ENCODE assay signal across 8 cellular contexts in genomic region chr9:35813434-35814105, GRCh38. TPM values are rescaled to one million over a fixed set of nuclear protein-coding genes. Genes with fewer than 3 reads are reported as not detected.
DNase-seq lines count a peak whose midpoint lies in the region; ATAC-seq and TF ChIP-seq lines count a peak whose summit lies in the region.

No MANE protein-coding gene starts in this region.

- ATAC-seq in heart left ventricle (no peak), Right ventricle myocardium superior (ENCODE audit: poor library complexity) (no peak), foreskin keratinocyte (no peak), GM18861 (IDR thresholded peaks at IDR 0.05; ENCODE audit: unreplicated experiment) (no peak)

- H3K4me1 ChIP-seq in heart left ventricle (peaks cover 5 to 40% (median 31%) of the 10 kb centered on the region in 12 donors), foreskin keratinocyte (no peaks in the 10 kb centered on the region), skeletal muscle satellite cell (ENCODE audit: control insufficient read depth, insufficient read depth, low read length) (peaks cover 21% of the 10 kb centered on the region)

- H3K4me3 ChIP-seq in heart left ventricle (peak overlapping the region in 6 of 12 donors; percentile 67 to 98 (median 85)), SU-DHL-6 (ENCODE audit: insufficient read depth, low read length, poor library complexity, severe bottlenecking) (peak overlapping the region; percentile 64), skeletal muscle satellite cell (ENCODE audit: low read length) (no peak overlapping the region)

- TF ChIP-seq CTCF in heart left ventricle (IDR thresholded peaks at IDR 0.05) (peak in 4 of 12 donors; percentile 21 to 32 (median 28)), SU-DHL-6 (IDR thresholded peaks at IDR 0.05; ENCODE audit: insufficient read depth, low read length, poor library complexity, severe bottlenecking) (no peak), foreskin keratinocyte (conservative IDR thresholded peaks at IDR 0.05) (peak; percentile 58)

- intact Hi-C loops in heart left ventricle (cut with DNase I) = loop anchor here in 5 of 10 donors (2.0 to 10.0 kb wide), 4 partner anchors 23 to 159 kb away; partner anchors contain the start of genes NPR2 (in 3 of the 5), CCDC107 (in 2 of the 5), RMRP (in 2 of the 5) and MSMP (in 1 of the 5)
- intact Hi-C loops in Right ventricle myocardium superior (cut with DNase I) = no loop called here

- H3K4me2 ChIP-seq in SU-DHL-6 (ENCODE audit: low read depth, low read length, poor library complexity, severe bottlenecking) = peak overlapping the region; percentile 93
- peak overlapping the region; percentile 90 for H3K4me2 ChIP-seq in skeletal muscle satellite cell (ENCODE audit: low read length)

- no peak overlapping the region for H2AFZ ChIP-seq in SU-DHL-6 (ENCODE audit: low read depth, low read length, severe bottlenecking)

- H3K27ac ChIP-seq in heart left ventricle (peak overlapping the region; percentile 89 to 100 (median 98)), SU-DHL-6 (ENCODE audit: low read depth, low read length) (peak overlapping the region; percentile 76), foreskin keratinocyte (no peak overlapping the region)

- no peak for DNase-seq in heart left ventricle
- no peak for DNase-seq in Right ventricle myocardium superior
- no peak for DNase-seq in foreskin keratinocyte
- DNase-seq in NCI-H510A (lab: John Stamatoyannopoulos, UW) = no peak
- no peak for DNase-seq in NCI-H187 treated with DMSO at 0.1 percent for 48 hours (lab: John Stamatoyannopoulos, UW)

- H3K9me3 ChIP-seq in heart left ventricle (no peaks in the 10 kb centered on the region), SU-DHL-6 (ENCODE audit: insufficient read depth, low read length) (no peaks in the 10 kb centered on the region), skeletal muscle satellite cell (replicated peaks; ENCODE audit: low read length) (no peaks in the 10 kb centered on the region)

- no peak for TF ChIP-seq POLR2A in heart left ventricle (IDR thresholded peaks at IDR 0.05)

- H3F3A ChIP-seq in SU-DHL-6 (ENCODE audit: insufficient read depth) = peaks cover 22% of the 10 kb centered on the region

- 66 to 76% (median 73%) methylated on average over 10 of the region's 10 CpGs for WGBS in heart left ventricle, 4 donors

- no peaks in the 10 kb centered on the region for H3K27me3 ChIP-seq in heart left ventricle
- H3K27me3 ChIP-seq in SU-DHL-6 (ENCODE audit: low read length) = no peaks in the 10 kb centered on the region
- H3K27me3 ChIP-seq in foreskin keratinocyte = no peaks in the 10 kb centered on the region
- peaks cover 5% of the 10 kb centered on the region for H3K27me3 ChIP-seq in skeletal muscle satellite cell (ENCODE audit: control insufficient read depth, insufficient read depth, low read length)

- no peaks in the 10 kb centered on the region for H3K79me2 ChIP-seq in SU-DHL-6 (ENCODE audit: insufficient read depth, low read length)

- H3K9ac ChIP-seq in SU-DHL-6 (ENCODE audit: low read length) (peak overlapping the region; percentile 88), skeletal muscle satellite cell (ENCODE audit: low read depth, low read length) (peak overlapping the region; percentile 84)

- H4K20me1 ChIP-seq in SU-DHL-6 (ENCODE audit: low read depth, low read length) = no peaks in the 10 kb centered on the region

- H3K36me3 ChIP-seq in heart left ventricle (peaks cover 0 to 15% (median 14%) of the 10 kb centered on the region in 9 donors), SU-DHL-6 (ENCODE audit: low read length) (no peaks in the 10 kb centered on the region), skeletal muscle satellite cell (ENCODE audit: insufficient read depth, low read length) (peaks cover 7% of the 10 kb centered on the region)

- no peaks in the 10 kb centered on the region for H3K9me2 ChIP-seq in SU-DHL-6 (replicated peaks; ENCODE audit: insufficient read depth, low read length)

RNA-seq across cellular contexts. Expression of gene HINT2, which starts 1.3 kb away (rescaled TPM):
- total RNA-seq in heart left ventricle = 10 to 100 TPM; 48.7 to 77.5 (median 57.4) TPM
- 100 to 1,000 TPM in 1 of 2 donors, 10 to 100 TPM in 1; 51.4 to 139 TPM for polyA plus RNA-seq in heart left ventricle
- 82.9 TPM for total RNA-seq in Right ventricle myocardium superior
- 46.3 and 47.9 TPM in 2 replicates for total RNA-seq in foreskin keratinocyte
- 66.8 and 71.2 TPM in 2 replicates for polyA plus RNA-seq in foreskin keratinocyte
- 13.4 and 17.7 TPM in 2 replicates for total RNA-seq in skeletal muscle satellite cell (2012; rRNA removed)

RNA-seq across cellular contexts. Expression of gene SPAG8, which starts 1.5 kb away (rescaled TPM):
- 1 to 10 TPM; 1.5 to 4.0 (median 2.5) TPM for total RNA-seq in heart left ventricle
- polyA plus RNA-seq in heart left ventricle = 1 to 10 TPM in 1 of 2 donors, under 1 TPM in 1; 0.58 to 4.2 TPM
- 1.8 TPM for total RNA-seq in Right ventricle myocardium superior
- 0.35 and 0.58 TPM in 2 replicates for total RNA-seq in foreskin keratinocyte
- polyA plus RNA-seq in foreskin keratinocyte = 0.36 and 0.50 TPM in 2 replicates
- total RNA-seq in skeletal muscle satellite cell (2012; rRNA removed) = 0.25 and 0.87 TPM in 2 replicates

RNA-seq across cellular contexts. Expression of gene FAM221B, which starts 15.0 kb away (rescaled TPM):
- total RNA-seq in heart left ventricle (not detected), Right ventricle myocardium superior (not detected), foreskin keratinocyte (not detected in 2 replicates)
- polyA plus RNA-seq in heart left ventricle (not detected), foreskin keratinocyte (not detected in 2 replicates)
- not detected in 2 replicates for total RNA-seq in skeletal muscle satellite cell (2012; rRNA removed)

RNA-seq across cellular contexts. Expression of gene TMEM8B, which starts 15.5 kb away (rescaled TPM):
- total RNA-seq in heart left ventricle = 10 to 100 TPM; 10.8 to 21.4 (median 18.2) TPM
- 1 to 10 TPM; 7.9 to 8.1 TPM for polyA plus RNA-seq in heart left ventricle
- total RNA-seq in Right ventricle myocardium superior = 13.3 TPM
- total RNA-seq in foreskin keratinocyte = 1.6 and 2.4 TPM in 2 replicates
- 2.7 and 3.4 TPM in 2 replicates for polyA plus RNA-seq in foreskin keratinocyte
- total RNA-seq in skeletal muscle satellite cell (2012; rRNA removed) = 1.1 and 1.3 TPM in 2 replicates

RNA-seq across cellular contexts. Expression of gene NPR2, which starts 22.2 kb away (rescaled TPM):
- total RNA-seq in heart left ventricle = 10 to 100 TPM; 15.2 to 36.4 (median 23.7) TPM
- polyA plus RNA-seq in heart left ventricle = 10 to 100 TPM; 10.2 to 14.5 TPM
- 24.2 TPM for total RNA-seq in Right ventricle myocardium superior
- 6.7 and 10.7 TPM in 2 replicates for total RNA-seq in foreskin keratinocyte
- polyA plus RNA-seq in foreskin keratinocyte = 6.7 and 12.5 TPM in 2 replicates
- 8.1 and 12.7 TPM in 2 replicates for total RNA-seq in skeletal muscle satellite cell (2012; rRNA removed)
